ENCODE assay signal across 23 cellular contexts in the genomic region with DNA sequence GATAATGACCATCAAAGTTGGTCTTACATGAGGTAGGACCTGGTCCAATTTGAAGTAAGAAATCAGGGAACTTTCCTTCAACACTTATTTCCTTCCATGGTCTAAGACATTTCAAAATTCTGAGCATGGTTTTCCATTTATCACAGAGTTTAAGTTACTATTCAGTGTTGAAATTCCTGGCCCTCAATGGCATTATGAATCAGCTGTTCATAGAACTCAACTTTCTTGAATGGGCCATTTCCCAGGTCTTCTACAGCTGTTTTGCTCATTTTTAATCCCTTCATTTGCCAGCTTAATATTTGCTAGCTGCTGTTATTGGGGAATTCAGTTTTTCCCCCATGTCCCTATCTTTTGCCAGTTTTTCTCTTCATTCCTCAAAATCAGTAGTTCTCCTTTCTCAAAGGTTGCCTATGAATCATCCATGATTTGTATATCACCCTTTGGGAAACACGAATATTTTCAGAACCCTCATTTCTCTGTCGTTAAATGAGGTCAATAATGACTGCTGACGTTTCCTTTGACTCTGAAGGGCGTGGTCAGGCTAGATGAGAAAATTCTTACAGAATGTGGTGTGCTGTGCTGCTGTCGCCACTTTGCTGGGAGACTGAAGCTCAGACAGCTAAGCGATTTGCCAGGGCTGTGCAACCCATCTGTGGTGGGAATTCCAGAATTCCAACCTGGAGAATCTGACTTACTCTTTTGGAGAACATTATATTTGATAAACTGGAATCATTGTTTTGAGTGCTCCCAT.
DNase-seq lines count a peak whose midpoint lies in the region; ATAC-seq and TF ChIP-seq lines count a peak whose summit lies in the region.
"Had no signal": no experiment of that assay in that cellular context is flagged by ENCODE, and none has a peak within 500 bp of the region (broad histone marks: within the 10 kb centered on the region; RNA-seq: fewer than 3 reads in every experiment).

No MANE protein-coding gene starts in this region.

- DNase-seq in heart left ventricle (peak in 1 of 5 donors; percentile 38), cardiac septum (ENCODE audit: low spot score) (no peak), astrocyte of the spinal cord (ENCODE audit: low read depth, low spot score) (peak; percentile 2), left cardiac atrium (peak; percentile 38), ACHN (no peak), NCI-H1694 treated with DMSO at 0.1 percent for 48 hours (lab: John Stamatoyannopoulos, UW) (no peak)
- DNase-seq: activated naive CD8-positive, alpha-beta T cell treated with anti-CD3 and anti-CD28 coated beads, Interleukin-2, amount 10 ng/mL, durations not matched to agents 7 days and 5 days; brain microvascular endothelial cell; C1 segment of cervical spinal cord; EL; H7; MG63; natural killer cell; NCI-H1436; NCI-H524 treated with DMSO at 0.1 percent for 48 hours; retina; stimulated activated naive CD8-positive, alpha-beta T cell treated with anti-CD3 and anti-CD28 coated beads, Interleukin-15, amount 100 ng/mL, for 72 hours; transverse colon had no signal

- no peaks in the 10 kb centered on the region for H3K27me3 ChIP-seq in heart left ventricle
- H3K27me3 ChIP-seq: brain microvascular endothelial cell, MG63, transverse colon had no signal

- H3K36me3 ChIP-seq in heart left ventricle, result no peaks in the 10 kb centered on the region
- H3K36me3 ChIP-seq: brain microvascular endothelial cell, MG63, transverse colon had no signal

- TF ChIP-seq CTCF in heart left ventricle (IDR thresholded peaks at IDR 0.05) (no peak), astrocyte of the spinal cord (IDR thresholded peaks at IDR 0.05; ENCODE audit: low read depth, low read length) (no peak)

- 33 to 68% (median 43%) methylated on average over 6 of the region's 6 CpGs for WGBS in heart left ventricle, 4 donors

- ATAC-seq in heart left ventricle (peak; percentile 32 to 93 (median 69)), left cardiac atrium (peak in 1 of 2 donors; percentile 82), HG03378 (IDR thresholded peaks at IDR 0.05; ENCODE audit: unreplicated experiment) (no peak), GM18519 (IDR thresholded peaks at IDR 0.05; ENCODE audit: low FRiP score, unreplicated experiment) (no peak)
- ATAC-seq: A549; natural killer cell; stimulated activated naive CD8-positive, alpha-beta T cell treated with anti-CD3 and anti-CD28 coated beads, Interleukin-15, amount 100 ng/mL, for 72 hours had no signal

- in situ Hi-C loops in astrocyte of the spinal cord (cut with HindIII; ENCODE audit: low sequenced_read_pairs) (no loop called here), ACHN (cut with HindIII; ENCODE audit: low pct_ligation_motif_present, low pct_unique_long_range_greater_than_20kb, low sequenced_read_pairs) (no loop called here)

- no peak overlapping the region for H3K4me3 ChIP-seq in heart left ventricle
- no peak overlapping the region for H3K4me3 ChIP-seq in astrocyte of the spinal cord (ENCODE audit: low read depth, low read length)
- H3K4me3 ChIP-seq: A549, MG63, SK-N-MC, transverse colon had no signal

- no peak overlapping the region for H3K27ac ChIP-seq in heart left ventricle
- H3K27ac ChIP-seq: A549, brain microvascular endothelial cell, SK-N-MC, transverse colon, VCaP had no signal

- TF ChIP-seq POLR2A in heart left ventricle (IDR thresholded peaks at IDR 0.05), result no peak

- intact Hi-C loops in heart left ventricle (cut with DNase I) (no loop called here), cardiac septum (cut with DNase I) (no loop called here), left cardiac atrium (cut with DNase I) (no loop called here)

- peaks cover 0 to 6% (median 0%) of the 10 kb centered on the region in 12 donors for H3K9me3 ChIP-seq in heart left ventricle
- H3K9me3 ChIP-seq: A549, MG63, transverse colon had no signal

- no peaks in the 10 kb centered on the region for H3K4me1 ChIP-seq in heart left ventricle
- H3K4me1 ChIP-seq: A549, transverse colon had no signal

Comparison
In these comparisons a context has a peak if more than half of its experiments do, and no peak if none do; other contexts are left out.
1. DNase-seq: peak in astrocyte of the spinal cord (single experiment) and left cardiac atrium (single experiment); none in cardiac septum (single experiment), ACHN (single experiment) and NCI-H1694 treated with DMSO at 0.1 percent for 48 hours (single experiment).
2. ATAC-seq: peak in heart left ventricle (4 of 4); none in HG03378 (single experiment) and GM18519 (single experiment).